ENCODE assay signal across 1 cellular context in genomic region chr13:112994084-112994780, GRCh38.
A peak's percentile ranks its signal among the peaks of the same experiment; 100 is the strongest.
TF ChIP-seq lines count a peak whose summit lies in the region.

No MANE protein-coding gene starts in this region.

TF ChIP-seq in HEK293, 187 proteins besides CTCF, POLR2A, EP300 and RAD21 (continued from another document):
- TF ChIP-seq ZSCAN4 (tag by site-specific recombination; IDR thresholded peaks at IDR 0.05) (no peak), SCRT1 (tag by site-specific recombination; IDR thresholded peaks at IDR 0.05; ENCODE audit: borderline replicate concordance) (no peak), ZFHX2 (tag by site-specific recombination; conservative IDR thresholded peaks at IDR 0.05) (peak; percentile 37), EGR2 (tag by site-specific recombination; IDR thresholded peaks at IDR 0.05; ENCODE audit: low read depth) (0 out of 2 replicates have a peak, but pooled peaks have one; percentile 16), ZNF18 (tag by site-specific recombination; IDR thresholded peaks at IDR 0.05) (no peak)
